8 cellular contexts compared by ENCODE assay signal in the genomic region with DNA sequence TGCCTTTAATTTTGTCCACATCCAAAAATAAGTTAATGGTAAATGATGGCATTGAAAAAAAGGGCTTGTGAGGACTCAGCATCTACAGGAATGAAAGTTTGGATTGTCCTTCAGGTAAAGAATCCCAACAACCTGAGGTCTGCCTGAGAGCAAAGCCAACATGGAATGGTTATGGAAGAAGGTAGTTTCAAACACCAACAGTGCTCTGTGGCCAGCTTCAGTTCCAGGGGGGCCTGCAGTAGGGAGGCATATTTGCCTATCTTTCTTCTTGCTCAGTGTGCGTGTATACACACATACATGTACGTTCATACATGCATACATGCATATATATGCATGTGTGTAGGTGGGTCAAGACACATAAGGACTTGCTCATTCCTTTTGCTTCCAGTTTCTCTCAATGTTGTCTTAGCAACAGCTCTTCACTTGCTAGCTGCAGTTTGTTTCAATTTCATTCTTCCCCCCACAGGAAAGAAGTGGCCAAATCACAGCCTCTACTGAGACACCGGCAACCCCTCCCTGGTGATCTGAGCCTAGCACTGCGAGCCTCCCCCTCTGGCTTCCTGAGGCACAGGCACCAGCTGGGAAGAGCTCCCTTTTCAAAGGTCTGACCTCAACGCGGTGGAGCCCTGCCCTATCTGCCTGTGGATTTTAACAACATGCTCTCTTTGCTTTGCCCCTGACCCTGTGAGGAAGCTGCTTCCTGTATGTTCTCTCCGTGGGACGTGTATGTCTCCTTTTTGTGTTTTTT.
A peak's percentile ranks its signal among the peaks of the same experiment; 100 is the strongest.
DNase-seq lines count a peak whose midpoint lies in the region; ATAC-seq and TF ChIP-seq lines count a peak whose summit lies in the region.

No MANE protein-coding gene starts in this region.

- no peaks in the 10 kb centered on the region for H3K9me3 ChIP-seq in CD8-positive, alpha-beta T cell (ENCODE audit: low read length)

- no peaks in the 10 kb centered on the region for H3K27me3 Mint-ChIP-seq in CD8-positive, alpha-beta T cell (ENCODE audit: low read depth)
- H3K27me3 Mint-ChIP-seq in activated CD8-positive, alpha-beta T cell treated with anti-CD3 and anti-CD28 coated beads, Interleukin-2, amount 10 ng/mL, durations not matched to agents 7 days and 5 days (ENCODE audit: low read depth): no peaks in the 10 kb centered on the region
- peaks cover 15% of the 10 kb centered on the region for H3K27me3 Mint-ChIP-seq in Calu3 (ENCODE audit: unreplicated experiment)

- H3K27me3 ChIP-seq in CD8-positive, alpha-beta T cell (ENCODE audit: insufficient read depth, low read length): no peaks in the 10 kb centered on the region

- CTCF ChIA-PET in CD8-positive, alpha-beta T cell (lab: Charles Lee): interaction anchor here (0.7 to 5.7 kb wide), 13 partner anchors 8 to 275 kb away, joined by 3 to 45 read pairs (median 5); no protein-coding TSS in a partner anchor
- CTCF ChIA-PET in activated CD8-positive, alpha-beta T cell treated with anti-CD3 and anti-CD28 coated beads, Interleukin-2, amount 10 ng/mL, durations not matched to agents 7 days and 5 days (lab: Charles Lee): interaction anchor here (0.9 to 11.3 kb wide), 13 partner anchors 10 to 257 kb away, joined by 3 to 104 read pairs (median 5); no protein-coding TSS in a partner anchor
- CTCF ChIA-PET in Calu3 (lab: Charles Lee): no interaction called here

- H3K4me1 Mint-ChIP-seq in CD8-positive, alpha-beta T cell (ENCODE audit: low read depth): peaks cover 59% of the 10 kb centered on the region
- H3K4me1 Mint-ChIP-seq in activated CD8-positive, alpha-beta T cell treated with anti-CD3 and anti-CD28 coated beads, Interleukin-2, amount 10 ng/mL, durations not matched to agents 7 days and 5 days (ENCODE audit: low read depth): peaks cover 38% of the 10 kb centered on the region
- no peaks in the 10 kb centered on the region for H3K4me1 Mint-ChIP-seq in Calu3 (ENCODE audit: low read depth, unreplicated experiment)

- peak overlapping the region; percentile 52 for H3K27ac ChIP-seq in CD8-positive, alpha-beta T cell (ENCODE audit: low read depth, low read length)

- no peak for TF ChIP-seq CTCF in CD8-positive, alpha-beta T cell (IDR thresholded peaks at IDR 0.05)
- TF ChIP-seq CTCF in foreskin fibroblast (IDR thresholded peaks at IDR 0.05; ENCODE audit: low read depth, low read length): no peak
- TF ChIP-seq CTCF in Calu3 (IDR thresholded peaks at IDR 0.05; ENCODE audit: unreplicated experiment): no peak

- BruUV-seq in Calu3 (replicated peaks; lab: Mats Ljungman, UMichigan): no TSS peak

- ATAC-seq in CD8-positive, alpha-beta T cell: peak; percentile 84
- ATAC-seq in GM19328 (IDR thresholded peaks at IDR 0.05; ENCODE audit: unreplicated experiment) (peak; percentile 84), HG03175 (IDR thresholded peaks at IDR 0.05; ENCODE audit: unreplicated experiment) (peak; percentile 93)
- peak; percentile 96 for ATAC-seq in activated CD8-positive, alpha-beta T cell treated with anti-CD3 and anti-CD28 coated beads, Interleukin-2, amount 10 ng/mL, durations not matched to agents 7 days and 5 days

- peaks cover 39% of the 10 kb centered on the region for H3K4me1 ChIP-seq in CD8-positive, alpha-beta T cell (ENCODE audit: insufficient read depth, low read length)

- H3K9me3 Mint-ChIP-seq in CD8-positive, alpha-beta T cell: no peaks in the 10 kb centered on the region
- H3K9me3 Mint-ChIP-seq in activated CD8-positive, alpha-beta T cell treated with anti-CD3 and anti-CD28 coated beads, Interleukin-2, amount 10 ng/mL, durations not matched to agents 7 days and 5 days (ENCODE audit: insufficient read depth): no peaks in the 10 kb centered on the region
- H3K9me3 Mint-ChIP-seq in Calu3 (ENCODE audit: low read depth, unreplicated experiment): no peaks in the 10 kb centered on the region

- peak in 6 of 7 experiments; percentile 26 to 70 (median 56) for DNase-seq in CD8-positive, alpha-beta T cell
- DNase-seq in activated CD8-positive, alpha-beta T cell treated with anti-CD3 and anti-CD28 coated beads, Interleukin-2, amount 10 ng/mL, durations not matched to agents 7 days and 5 days: peak; percentile 77
- DNase-seq in foreskin fibroblast (peak; percentile 29 to 64), NOMO-1 treated with DMSO at 0.1 percent for 48 hours (lab: John Stamatoyannopoulos, UW; ENCODE audit: unreplicated experiment) (no peak), Calu3 (no peak)
- DNase-seq in stimulated activated CD4-positive, alpha-beta T cell treated with anti-CD3 and anti-CD28 coated beads, Interleukin-2, amount 100 ng/mL, for 24 hours: peak; percentile 45 to 54

- no peaks in the 10 kb centered on the region for H3K36me3 ChIP-seq in CD8-positive, alpha-beta T cell (ENCODE audit: insufficient read depth, low read length)

- peaks cover under 1% of the 10 kb centered on the region for H3K36me3 Mint-ChIP-seq in CD8-positive, alpha-beta T cell
- peaks cover 16% of the 10 kb centered on the region for H3K36me3 Mint-ChIP-seq in activated CD8-positive, alpha-beta T cell treated with anti-CD3 and anti-CD28 coated beads, Interleukin-2, amount 10 ng/mL, durations not matched to agents 7 days and 5 days (ENCODE audit: low read depth)
- no peaks in the 10 kb centered on the region for H3K36me3 Mint-ChIP-seq in Calu3 (ENCODE audit: insufficient read depth, unreplicated experiment)

- intact Hi-C loops in CD8-positive, alpha-beta T cell (cut with DNase I, micrococcal nuclease): loop anchor here in 1 of 2 experiments (2.0 kb wide), 1 partner anchor 38 kb away; no protein-coding TSS in a partner anchor
- intact Hi-C loops in Calu3 (cut with micrococcal nuclease; ENCODE audit: unreplicated experiment): no loop called here

- H3K4me3 ChIP-seq in CD8-positive, alpha-beta T cell (ENCODE audit: low read depth, low read length): peak overlapping the region; percentile 24
- no peak overlapping the region for H3K4me3 ChIP-seq in foreskin fibroblast (ENCODE audit: low read depth in 1 of 2, low read length in 2 of 2)

- H3K27ac Mint-ChIP-seq in CD8-positive, alpha-beta T cell: peak overlapping the region; percentile 96
- H3K27ac Mint-ChIP-seq in activated CD8-positive, alpha-beta T cell treated with anti-CD3 and anti-CD28 coated beads, Interleukin-2, amount 10 ng/mL, durations not matched to agents 7 days and 5 days: peak overlapping the region; percentile 89
- H3K27ac Mint-ChIP-seq in Calu3 (ENCODE audit: unreplicated experiment): no peak overlapping the region

- H3K4me3 Mint-ChIP-seq in CD8-positive, alpha-beta T cell: peak overlapping the region; percentile 79
- H3K4me3 Mint-ChIP-seq in activated CD8-positive, alpha-beta T cell treated with anti-CD3 and anti-CD28 coated beads, Interleukin-2, amount 10 ng/mL, durations not matched to agents 7 days and 5 days: peak overlapping the region; percentile 62
- H3K4me3 Mint-ChIP-seq in Calu3 (ENCODE audit: low read depth, unreplicated experiment): no peak overlapping the region

- POLR2A ChIA-PET in CD8-positive, alpha-beta T cell (lab: Charles Lee): interaction anchor here (0.8 to 5.2 kb wide), 11 partner anchors 10 to 147 kb away, joined by 3 to 37 read pairs (median 6); partner anchors contain the start of gene KLF13
- POLR2A ChIA-PET in activated CD8-positive, alpha-beta T cell treated with anti-CD3 and anti-CD28 coated beads, Interleukin-2, amount 10 ng/mL, durations not matched to agents 7 days and 5 days (lab: Charles Lee): interaction anchor here (0.6 to 4.6 kb wide), 12 partner anchors 10 to 147 kb away, joined by 3 to 30 read pairs (median 4); partner anchors contain the start of gene KLF13

Comparison
In these comparisons a context has a peak if more than half of its experiments do, and no peak if none do; other contexts are left out.
1. DNase-seq: peak in CD8-positive, alpha-beta T cell (6 of 7), activated CD8-positive, alpha-beta T cell treated with anti-CD3 and anti-CD28 coated beads, Interleukin-2, amount 10 ng/mL, durations not matched to agents 7 days and 5 days (single experiment), foreskin fibroblast (2 of 2) and stimulated activated CD4-positive, alpha-beta T cell treated with anti-CD3 and anti-CD28 coated beads, Interleukin-2, amount 100 ng/mL, for 24 hours (2 of 2); none in NOMO-1 treated with DMSO at 0.1 percent for 48 hours (single experiment) and Calu3 (single experiment).
2. Peak in every context shown above with its lines, with median percentiles within 50 percentile points of each other: ATAC-seq.